8 cellular contexts compared by ENCODE assay signal in the genomic region with DNA sequence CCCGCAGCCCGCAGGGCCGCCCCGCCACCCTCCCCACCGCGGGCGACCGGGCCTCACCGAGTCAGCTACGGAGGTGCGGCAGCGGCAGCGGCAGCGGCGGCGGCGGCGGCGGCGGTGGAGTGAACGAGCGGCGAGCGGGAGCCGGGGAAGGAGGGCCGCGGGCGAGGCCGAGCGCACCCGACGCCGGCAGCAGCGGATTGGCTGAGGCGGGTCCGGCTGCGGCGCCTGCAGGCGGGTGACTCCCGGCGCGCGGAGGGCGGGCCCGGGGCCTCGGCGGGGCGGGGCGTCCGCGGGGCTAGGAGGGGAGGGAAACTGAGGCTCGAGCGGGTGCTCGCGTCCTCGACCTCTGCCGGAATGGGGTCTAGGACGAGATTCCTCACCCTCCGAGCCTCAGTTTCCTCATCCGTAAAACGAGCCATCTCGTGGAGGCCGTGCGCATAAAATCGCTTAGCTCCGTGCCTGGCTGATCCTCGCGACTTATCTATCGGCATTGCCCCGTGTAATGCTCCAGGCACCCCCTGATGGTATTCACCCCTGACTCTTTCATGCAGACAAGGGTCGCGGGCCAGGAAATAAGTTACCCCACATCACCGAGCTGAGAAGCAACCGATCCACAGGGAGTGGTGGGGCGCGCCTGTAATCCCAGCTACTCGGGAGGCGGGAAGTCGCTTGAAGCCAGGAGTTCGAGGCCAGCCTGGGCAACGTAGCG. TPM values are rescaled to one million over a fixed set of nuclear protein-coding genes. Genes with fewer than 3 reads are reported as not detected.
A peak's percentile ranks its signal among the peaks of the same experiment; 100 is the strongest.
DNase-seq lines count a peak whose midpoint lies in the region; ATAC-seq and TF ChIP-seq lines count a peak whose summit lies in the region.

Gene CPT1A, minus strand, starts transcription at position 199 of the 709 bp plus-strand sequence. CDS start 26,442 bp downstream, outside the sequence.

- peaks cover 5% of the 10 kb centered on the region for H3K36me3 Mint-ChIP-seq in activated B cell treated with CpG ODN at 0.5 μM for 24 hours (ENCODE audit: low read depth)

- intact Hi-C loops in activated B cell treated with CpG ODN at 0.5 μM for 24 hours (cut with micrococcal nuclease), result loop anchor here (2.0 to 10.0 kb wide), 6 partner anchors 45 to 833 kb away; partner anchors contain the start of genes C11orf24, CCND1, LTO1 and TPCN2

- H3K9me3 Mint-ChIP-seq in activated B cell treated with CpG ODN at 0.5 μM for 24 hours, result no peaks in the 10 kb centered on the region

- H3K4me3 Mint-ChIP-seq in activated B cell treated with CpG ODN at 0.5 μM for 24 hours, result peak within 1 kb of the TSS; percentile 97

- POLR2A ChIA-PET in activated B cell treated with CpG ODN at 0.5 μM for 24 hours (lab: Charles Lee), result interaction anchor here (0.7 to 2.8 kb wide), 6 partner anchors 13 to 456 kb away, joined by 4 to 9 read pairs (median 8); no protein-coding TSS in a partner anchor

- no peak for TF ChIP-seq CTCF in activated B cell treated with CpG ODN at 0.5 μM for 24 hours (IDR thresholded peaks at IDR 0.05)

- H3K27ac Mint-ChIP-seq in activated B cell treated with CpG ODN at 0.5 μM for 24 hours, result peak within 1 kb of the TSS; percentile 83

- no peaks in the 10 kb centered on the region for H3K27me3 Mint-ChIP-seq in activated B cell treated with CpG ODN at 0.5 μM for 24 hours

- CTCF ChIA-PET in activated B cell treated with CpG ODN at 0.5 μM for 24 hours (lab: Charles Lee), result interaction anchor here (0.9 to 4.7 kb wide), 5 partner anchors 16 to 258 kb away, joined by 4 to 41 read pairs (median 20); no protein-coding TSS in a partner anchor

- H3K4me1 Mint-ChIP-seq in activated B cell treated with CpG ODN at 0.5 μM for 24 hours, result peaks cover 52% of the 10 kb centered on the region

- peak; percentile 94 for DNase-seq in AG20443 (ENCODE audit: low spot score)
- DNase-seq in NCI-H146 (lab: John Stamatoyannopoulos, UW), result peak; percentile 68
- peak; percentile 67 for DNase-seq in activated B cell treated with CpG ODN at 0.5 μM for 24 hours
- DNase-seq in central memory CD4-positive, alpha-beta T cell, result peak; percentile 72
- DNase-seq in iris pigment epithelial cell (ENCODE audit: low read depth), result peak; percentile 78
- DNase-seq in stimulated activated CD4-positive, alpha-beta T cell treated with anti-CD3 and anti-CD28 coated beads, Interleukin-12 subunit alpha, Interleukin-12 subunit beta, amount 100 ng/mL, for 48 hours (ENCODE audit: low read depth in 2 of 3, low spot score in 1 of 3), result peak in 2 of 3 donors; percentile 43 to 65

- peak; percentile 35 for ATAC-seq in GM21423 (IDR thresholded peaks at IDR 0.05; ENCODE audit: unreplicated experiment)
- peak; percentile 49 for ATAC-seq in activated B cell treated with CpG ODN at 0.5 μM for 24 hours (ENCODE audit: low read depth)
- ATAC-seq in HG03159 (IDR thresholded peaks at IDR 0.05; ENCODE audit: unreplicated experiment), result no peak

RNA-seq across cellular contexts. Expression of gene CPT1A, which starts in this region (rescaled TPM):
- total RNA-seq in activated B cell treated with CpG ODN at 0.5 μM for 24 hours, result 16.7 and 17.2 TPM in 2 replicates
